In the genomic region with DNA sequence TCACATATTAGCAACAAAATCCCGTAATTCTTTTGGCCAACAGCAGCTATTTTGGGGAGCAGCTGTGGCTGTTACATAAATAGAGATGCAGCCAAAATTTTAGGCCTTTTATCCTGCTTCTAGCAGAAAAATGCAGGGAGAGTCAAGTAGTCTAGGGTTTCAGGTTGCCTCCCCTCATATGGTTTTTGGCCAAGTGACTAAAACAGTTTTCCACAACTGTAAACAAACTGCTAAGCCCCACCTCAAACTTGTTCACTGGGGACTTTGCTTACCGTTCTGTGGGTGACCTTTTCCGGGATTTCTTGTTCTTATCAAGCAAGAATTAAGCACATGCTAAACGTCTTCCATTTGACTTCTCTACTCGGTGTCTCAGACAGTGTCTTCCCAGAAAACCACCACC, we compare ENCODE assay signal across 1 cellular context.
TF ChIP-seq lines count a peak whose summit lies in the region.

No MANE protein-coding gene starts in this region.

TF ChIP-seq in SK-N-SH, 30 proteins besides CTCF, POLR2A, EP300 and RAD21 (continued from another document):
- TF ChIP-seq, protein P1, sequence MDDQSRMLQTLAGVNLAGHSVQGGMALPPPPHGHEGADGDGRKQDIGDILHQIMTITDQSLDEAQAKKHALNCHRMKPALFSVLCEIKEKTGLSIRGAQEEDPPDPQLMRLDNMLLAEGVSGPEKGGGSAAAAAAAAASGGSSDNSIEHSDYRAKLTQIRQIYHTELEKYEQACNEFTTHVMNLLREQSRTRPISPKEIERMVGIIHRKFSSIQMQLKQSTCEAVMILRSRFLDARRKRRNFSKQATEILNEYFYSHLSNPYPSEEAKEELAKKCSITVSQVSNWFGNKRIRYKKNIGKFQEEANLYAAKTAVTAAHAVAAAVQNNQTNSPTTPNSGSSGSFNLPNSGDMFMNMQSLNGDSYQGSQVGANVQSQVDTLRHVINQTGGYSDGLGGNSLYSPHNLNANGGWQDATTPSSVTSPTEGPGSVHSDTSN (IDR thresholded peaks at IDR 0.05): no peak
- no peak for TF ChIP-seq TAF1 (IDR thresholded peaks at IDR 0.05; ENCODE audit: borderline replicate concordance, low read depth, low read length)
- no peak for TF ChIP-seq TEAD4 (IDR thresholded peaks at IDR 0.05; ENCODE audit: borderline replicate concordance, insufficient read depth)
- TF ChIP-seq JUND (IDR thresholded peaks at IDR 0.05): no peak
- TF ChIP-seq YY1 (IDR thresholded peaks at IDR 0.05; ENCODE audit: low read depth): no peak
